ENCODE assay signal across 9 cellular contexts in the genomic region with DNA sequence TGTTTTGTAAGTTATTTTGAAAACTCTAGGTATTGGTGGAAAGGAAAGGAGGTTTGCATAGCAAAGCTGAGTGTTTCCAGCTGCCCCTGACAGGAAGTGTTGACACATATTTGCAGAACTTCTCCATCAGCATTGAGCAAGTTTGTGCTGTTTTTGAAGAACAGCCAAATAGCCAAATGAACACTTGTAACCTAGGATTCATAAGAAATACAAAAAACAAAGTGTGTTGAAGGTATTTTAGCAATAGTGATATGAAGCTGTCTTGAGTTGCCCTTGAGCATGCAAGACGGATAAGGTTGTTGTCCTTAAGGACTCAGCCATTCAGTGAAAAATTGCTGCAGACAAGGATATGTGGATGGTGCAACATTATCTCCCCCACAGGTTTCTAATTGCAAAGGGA.
A peak's percentile ranks its signal among the peaks of the same experiment; 100 is the strongest.
DNase-seq lines count a peak whose midpoint lies in the region; ATAC-seq and TF ChIP-seq lines count a peak whose summit lies in the region.
"Had no signal": no experiment of that assay in that cellular context is flagged by ENCODE, and none has a peak within 500 bp of the region (broad histone marks: within the 10 kb centered on the region; RNA-seq: fewer than 3 reads in every experiment).

No MANE protein-coding gene starts in this region.

- H3K4me2 ChIP-seq in OCI-LY7 (ENCODE audit: low read length) = no peak overlapping the region

- intact Hi-C loops in OCI-LY7 (cut with micrococcal nuclease; ENCODE audit: unreplicated experiment) = no loop called here

- POLR2A ChIA-PET in OCI-LY7 (lab: Charles Lee) = interaction anchor here (1.1 kb wide), 1 partner anchor 25 kb away, joined by 7 read pairs; no protein-coding TSS in a partner anchor

- H4K20me1 ChIP-seq in OCI-LY7 (ENCODE audit: insufficient read depth, low read length) = no peaks in the 10 kb centered on the region

- H3K27me3 ChIP-seq in foreskin keratinocyte = no peaks in the 10 kb centered on the region

- H3K79me2 ChIP-seq in OCI-LY7 (ENCODE audit: insufficient read depth, low read depth, low read length) = no peaks in the 10 kb centered on the region

- BruUV-seq in OCI-LY7 (replicated peaks; lab: Mats Ljungman, UMichigan) = no TSS peak

- no peaks in the 10 kb centered on the region for H3K9me3 ChIP-seq in OCI-LY7 (ENCODE audit: low read length)
- H3K9me3 ChIP-seq: tibial artery had no signal

- H3K36me3 ChIP-seq in OCI-LY7 (ENCODE audit: insufficient read depth, low read length) = no peaks in the 10 kb centered on the region
- H3K36me3 ChIP-seq: tibial artery had no signal

- no peak for ATAC-seq in foreskin keratinocyte
- ATAC-seq in HG03045 (IDR thresholded peaks at IDR 0.05; ENCODE audit: unreplicated experiment) = no peak
- ATAC-seq in GM18858 (IDR thresholded peaks at IDR 0.05; ENCODE audit: unreplicated experiment) = no peak

- H3K4me1 ChIP-seq in OCI-LY7 (ENCODE audit: insufficient read depth, low read length, poor library complexity, severe bottlenecking) (peaks cover 12% of the 10 kb centered on the region), foreskin keratinocyte (peaks cover 13% of the 10 kb centered on the region)

- no peaks in the 10 kb centered on the region for H3K9me2 ChIP-seq in OCI-LY7 (ENCODE audit: insufficient read depth, low read length)

- CTCF ChIA-PET in OCI-LY7 (lab: Charles Lee; ENCODE audit: unreplicated experiment) = no interaction called here

- no peak overlapping the region for H3K4me3 ChIP-seq in OCI-LY7 (ENCODE audit: low read depth, low read length, poor library complexity, severe bottlenecking)
- H3K4me3 ChIP-seq: tibial artery had no signal

- TF ChIP-seq CTCF in OCI-LY7 (conservative IDR thresholded peaks at IDR 0.05; ENCODE audit: low read length) (no peak), foreskin keratinocyte (conservative IDR thresholded peaks at IDR 0.05) (no peak)

- DNase-seq in GDM1 (lab: John Stamatoyannopoulos, UW) (peak; percentile 15), OCI-LY7 (ENCODE audit: low spot score) (peak; percentile 13), foreskin keratinocyte (peak; percentile 59 to 76), pons (ENCODE audit: low spot score) (peak; percentile 64), SW480 (ENCODE audit: low spot score) (no peak)
- no peak for DNase-seq in stimulated activated CD4-positive, alpha-beta T cell treated with anti-CD3 and anti-CD28 coated beads, Interleukin-15, amount 100 ng/mL, for 24 hours

- no peak overlapping the region for H2AFZ ChIP-seq in OCI-LY7 (ENCODE audit: low read length)

- H3K27ac ChIP-seq in OCI-LY7 (ENCODE audit: low read depth, low read length, poor library complexity, severe bottlenecking) (no peak overlapping the region), foreskin keratinocyte (no peak overlapping the region)
- H3K27ac ChIP-seq: tibial artery had no signal

Comparison
In these comparisons a context has a peak if more than half of its experiments do, and no peak if none do; other contexts are left out.
1. DNase-seq: peak in GDM1 (single experiment), OCI-LY7 (single experiment), foreskin keratinocyte (2 of 2) and pons (single experiment); none in stimulated activated CD4-positive, alpha-beta T cell treated with anti-CD3 and anti-CD28 coated beads, Interleukin-15, amount 100 ng/mL, for 24 hours (single experiment) and SW480 (single experiment).